Comparison of ENCODE assay signal across 9 cellular contexts in the genomic region with DNA sequence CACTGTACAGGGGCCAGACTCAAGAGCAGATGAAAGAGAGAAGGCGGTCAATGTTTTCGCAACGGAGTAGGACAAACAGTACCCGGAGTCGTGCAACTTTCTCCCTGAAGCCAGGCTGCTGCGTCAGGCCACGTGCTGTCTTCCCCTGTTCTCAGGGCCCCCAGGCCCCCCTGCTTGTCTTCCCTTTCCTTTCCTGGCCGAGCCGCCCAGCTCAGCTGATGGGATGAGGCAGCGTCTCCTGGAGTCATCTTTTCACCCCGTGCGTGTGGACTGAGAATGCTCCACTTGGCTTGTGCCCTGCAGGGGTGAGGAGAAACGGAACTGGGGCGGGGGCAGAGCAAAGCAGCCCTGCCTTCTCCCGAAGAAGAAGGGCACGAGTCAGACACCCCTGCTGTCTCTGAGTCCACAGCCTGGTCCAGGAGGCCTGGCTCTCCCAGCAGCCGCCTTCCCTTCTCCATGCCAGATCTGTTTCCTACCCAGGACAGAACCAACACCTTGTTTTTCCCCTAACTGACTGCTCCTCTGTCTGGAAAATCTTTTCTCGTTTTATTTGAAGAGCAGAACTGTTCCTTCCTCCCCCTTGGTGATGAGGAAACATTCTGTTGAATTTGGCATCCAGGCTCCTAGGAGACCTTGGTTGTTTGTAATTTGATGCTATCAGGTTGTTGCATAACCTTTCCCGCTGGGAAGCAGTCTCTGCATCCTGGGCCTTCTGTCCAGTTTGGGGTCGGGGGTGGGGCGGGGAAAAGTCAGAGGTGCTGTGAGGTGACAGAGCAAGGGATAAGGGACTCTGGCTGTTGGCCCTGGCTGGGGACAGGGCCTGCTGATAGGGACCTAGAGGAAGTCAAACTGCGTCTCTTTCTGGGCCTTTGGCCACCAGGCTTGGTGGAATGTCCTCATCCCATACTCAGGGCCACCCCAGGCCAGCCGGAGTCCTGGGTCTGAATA.
DNase-seq lines count a peak whose midpoint lies in the region; ATAC-seq and TF ChIP-seq lines count a peak whose summit lies in the region.
"Had no signal": no experiment of that assay in that cellular context is flagged by ENCODE, and none has a peak within 500 bp of the region (broad histone marks: within the 10 kb centered on the region; RNA-seq: fewer than 3 reads in every experiment).

No MANE protein-coding gene starts in this region.

- in situ Hi-C loops in astrocyte of the cerebellum (cut with HindIII; ENCODE audit: low sequenced_read_pairs) = no loop called here

- peaks cover 0 to 23% (median 22%) of the 10 kb centered on the region in 4 donors for H3K4me1 ChIP-seq in sigmoid colon

- no peak for TF ChIP-seq CTCF in astrocyte of the cerebellum (IDR thresholded peaks at IDR 0.05; ENCODE audit: low read depth, low read length, missing control alignments)
- TF ChIP-seq CTCF in sigmoid colon (IDR thresholded peaks at IDR 0.05) = no peak

- peak in 2 of 3 experiments; percentile 42 to 61 for DNase-seq in NCI-H1417 (lab: John Stamatoyannopoulos, UW)
- DNase-seq in NCI-H1417 treated with DMSO at 0.1 percent for 48 hours (lab: John Stamatoyannopoulos, UW) = no peak
- peak; percentile 85 for DNase-seq in astrocyte of the cerebellum (ENCODE audit: low read depth)
- DNase-seq in iPS DF 19.7 (ENCODE audit: low read depth, low spot score) = peak; percentile 30
- peak; percentile 98 for DNase-seq in sigmoid colon
- DNase-seq in SKM-1 (lab: John Stamatoyannopoulos, UW; ENCODE audit: unreplicated experiment) = no peak
- DNase-seq: CD4-positive, CD25-positive, alpha-beta regulatory T cell had no signal

- H3K27me3 ChIP-seq in sigmoid colon = no peaks in the 10 kb centered on the region

- intact Hi-C loops in sigmoid colon (cut with DNase I) = no loop called here

- H3K27ac ChIP-seq in sigmoid colon = peak overlapping the region; percentile 75 to 89 (median 84)

- WGBS in sigmoid colon, 2 donors = 64% methylated on average over 23 of the region's 23 CpGs

- H3K36me3 ChIP-seq in sigmoid colon = no peaks in the 10 kb centered on the region

- H3K9me3 ChIP-seq in sigmoid colon = no peaks in the 10 kb centered on the region

- TF ChIP-seq POLR2A in sigmoid colon (IDR thresholded peaks at IDR 0.05) = no peak

- no peak for ATAC-seq in HG02678 (IDR thresholded peaks at IDR 0.05; ENCODE audit: unreplicated experiment)
- no peak for ATAC-seq in GM21367 (IDR thresholded peaks at IDR 0.05; ENCODE audit: unreplicated experiment)

- peak; percentile 79 to 98 (median 93) for TF ChIP-seq EP300 in sigmoid colon (IDR thresholded peaks at IDR 0.05)

- H3K4me3 ChIP-seq in astrocyte of the cerebellum (ENCODE audit: low read depth, low read length) (no peak overlapping the region), sigmoid colon (no peak overlapping the region)

Comparison
In these comparisons a context has a peak if more than half of its experiments do, and no peak if none do; other contexts are left out.
1. DNase-seq: peak in NCI-H1417 (2 of 3), astrocyte of the cerebellum (single experiment), iPS DF 19.7 (single experiment) and sigmoid colon (single experiment); none in NCI-H1417 treated with DMSO at 0.1 percent for 48 hours (single experiment) and SKM-1 (single experiment).